ENCODE assay signal across 10 cellular contexts in the genomic region with DNA sequence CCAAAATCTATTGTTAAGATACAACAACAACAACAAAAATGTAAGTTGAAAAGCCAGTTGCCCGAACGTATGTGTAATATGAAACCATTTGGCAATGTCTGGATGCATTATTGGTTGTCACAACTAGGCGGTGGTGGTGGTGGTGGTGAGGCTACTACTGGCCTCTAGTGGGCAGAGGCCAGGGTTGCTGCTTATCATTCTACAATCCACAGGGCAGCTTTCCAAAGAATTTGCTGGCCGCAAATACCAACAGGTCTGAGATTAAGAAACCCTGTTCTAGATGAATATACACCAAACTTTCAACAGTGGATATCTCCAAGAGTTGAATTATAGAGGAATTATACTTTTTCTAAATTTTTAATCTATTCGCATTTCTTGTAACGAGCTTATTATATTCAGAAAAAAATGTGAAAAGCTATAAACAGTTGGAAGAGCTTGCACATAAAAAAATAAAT.
DNase-seq lines count a peak whose midpoint lies in the region; ATAC-seq and TF ChIP-seq lines count a peak whose summit lies in the region.
"Had no signal": no experiment of that assay in that cellular context is flagged by ENCODE, and none has a peak within 500 bp of the region (broad histone marks: within the 10 kb centered on the region; RNA-seq: fewer than 3 reads in every experiment).

No MANE protein-coding gene starts in this region.

- peak; percentile 88 for ATAC-seq in stimulated activated naive CD8-positive, alpha-beta T cell treated with anti-CD3 and anti-CD28 coated beads, Interleukin-15, Interleukin-2, amounts not matched to agents 100 U/mL and 50 U/mL, for 24 hours

- no peak overlapping the region for H3K27ac Mint-ChIP-seq in activated naive CD4-positive, alpha-beta T cell treated with anti-CD3 and anti-CD28 coated beads, Interleukin-2, amount 10 ng/mL, durations not matched to agents 7 days and 5 days
- H3K27ac Mint-ChIP-seq: activated T-cell treated with anti-CD3 and anti-CD28 coated beads, Interleukin-2, amount 50 U/mL, for 72 hours had no signal

- no peak overlapping the region for H3K4me3 ChIP-seq in astrocyte of the spinal cord (ENCODE audit: low read depth, low read length)

- TF ChIP-seq CTCF in astrocyte of the spinal cord (IDR thresholded peaks at IDR 0.05; ENCODE audit: low read depth, low read length) = no peak

- no peak overlapping the region for H3K4me3 Mint-ChIP-seq in activated naive CD4-positive, alpha-beta T cell treated with anti-CD3 and anti-CD28 coated beads, Interleukin-2, amount 10 ng/mL, durations not matched to agents 7 days and 5 days

- in situ Hi-C loops in astrocyte of the spinal cord (cut with HindIII; ENCODE audit: low sequenced_read_pairs) = no loop called here

- CTCF ChIA-PET in activated naive CD4-positive, alpha-beta T cell treated with anti-CD3 and anti-CD28 coated beads, Interleukin-2, amount 10 ng/mL, durations not matched to agents 7 days and 5 days (lab: Charles Lee) = interaction anchor here (0.7 to 8.9 kb wide), 16 partner anchors 9 to 126 kb away, joined by 3 to 120 read pairs (median 4); a partner anchor contains a TSS

- peak; percentile 32 for DNase-seq in activated naive CD4-positive, alpha-beta T cell treated with Interleukin-2 at 50 U/mL for 16 hours
- no peak for DNase-seq in activated naive CD4-positive, alpha-beta T cell treated with anti-CD3 and anti-CD28 coated beads, Interleukin-2, amount 10 ng/mL, durations not matched to agents 7 days and 5 days
- DNase-seq in NCI-H146 (lab: John Stamatoyannopoulos, UW) = peak; percentile 65
- peak; percentile 22 for DNase-seq in astrocyte of the spinal cord (ENCODE audit: low read depth, low spot score)
- peak; percentile 78 for DNase-seq in kidney glomerular epithelial cell (lab: John Stamatoyannopoulos, UW)
- peak; percentile 54 for DNase-seq in stimulated activated naive CD8-positive, alpha-beta T cell treated with anti-CD3 and anti-CD28 coated beads, Interleukin-15, Interleukin-2, amounts not matched to agents 100 U/mL and 50 U/mL, for 24 hours
- DNase-seq in CD1c-positive myeloid dendritic cell (ENCODE audit: extremely low spot score) = no peak
- no peak for DNase-seq in KG1 (lab: John Stamatoyannopoulos, UW)

- peaks cover 42% of the 10 kb centered on the region for H3K27me3 Mint-ChIP-seq in activated naive CD4-positive, alpha-beta T cell treated with anti-CD3 and anti-CD28 coated beads, Interleukin-2, amount 10 ng/mL, durations not matched to agents 7 days and 5 days

- peaks cover 5% of the 10 kb centered on the region for H3K4me1 Mint-ChIP-seq in activated naive CD4-positive, alpha-beta T cell treated with anti-CD3 and anti-CD28 coated beads, Interleukin-2, amount 10 ng/mL, durations not matched to agents 7 days and 5 days

- no peaks in the 10 kb centered on the region for H3K9me3 Mint-ChIP-seq in activated naive CD4-positive, alpha-beta T cell treated with anti-CD3 and anti-CD28 coated beads, Interleukin-2, amount 10 ng/mL, durations not matched to agents 7 days and 5 days
- H3K9me3 Mint-ChIP-seq: activated T-cell treated with anti-CD3 and anti-CD28 coated beads, Interleukin-2, amount 50 U/mL, for 72 hours had no signal

- no peaks in the 10 kb centered on the region for H3K36me3 Mint-ChIP-seq in activated naive CD4-positive, alpha-beta T cell treated with anti-CD3 and anti-CD28 coated beads, Interleukin-2, amount 10 ng/mL, durations not matched to agents 7 days and 5 days
- H3K36me3 Mint-ChIP-seq: CD8-positive, alpha-beta memory T cell had no signal

Comparison
In these comparisons a context has a peak if more than half of its experiments do, and no peak if none do; other contexts are left out.
1. DNase-seq: peak in activated naive CD4-positive, alpha-beta T cell treated with Interleukin-2 at 50 U/mL for 16 hours (single experiment), NCI-H146 (single experiment), astrocyte of the spinal cord (single experiment), kidney glomerular epithelial cell (single experiment) and stimulated activated naive CD8-positive, alpha-beta T cell treated with anti-CD3 and anti-CD28 coated beads, Interleukin-15, Interleukin-2, amounts not matched to agents 100 U/mL and 50 U/mL, for 24 hours (single experiment); none in activated naive CD4-positive, alpha-beta T cell treated with anti-CD3 and anti-CD28 coated beads, Interleukin-2, amount 10 ng/mL, durations not matched to agents 7 days and 5 days (single experiment), CD1c-positive myeloid dendritic cell (single experiment) and KG1 (single experiment).